15 cellular contexts compared by ENCODE assay signal in genomic region chr9:87547665-87548064, GRCh38. TPM values are rescaled to one million over a fixed set of nuclear protein-coding genes. Genes with fewer than 3 reads are reported as not detected.
DNase-seq lines count a peak whose midpoint lies in the region; ATAC-seq and TF ChIP-seq lines count a peak whose summit lies in the region.
"Had no signal": no experiment of that assay in that cellular context is flagged by ENCODE, and none has a peak within 500 bp of the region (broad histone marks: within the 10 kb centered on the region; RNA-seq: fewer than 3 reads in every experiment).

No MANE protein-coding gene starts in this region.

- 55 to 89% methylated on average over 6 of the region's 6 CpGs for WGBS in sigmoid colon, 2 donors

- peak overlapping the region in 3 of 5 experiments; percentile 10 to 11 (median 10) for H3K27ac Mint-ChIP-seq in brain
- H3K27ac Mint-ChIP-seq: activated naive CD8-positive, alpha-beta T cell treated with anti-CD3 and anti-CD28 coated beads for 36 hours; naive B cell had no signal

- no peak overlapping the region for H3K4me3 Mint-ChIP-seq in brain
- H3K4me3 Mint-ChIP-seq: activated naive CD8-positive, alpha-beta T cell treated with anti-CD3 and anti-CD28 coated beads for 36 hours; naive B cell had no signal

- DNase-seq in NCI-H226 (peak; percentile 62), kidney tubule cell (ENCODE audit: low spot score) (peak; percentile 90), sigmoid colon (no peak), NCI-H2196 treated with DMSO at 0.1 percent for 48 hours (lab: John Stamatoyannopoulos, UW; ENCODE audit: unreplicated experiment) (no peak)
- DNase-seq in activated naive CD4-positive, alpha-beta T cell treated with Interleukin-2 at 50 U/mL for 16 hours = no peak
- DNase-seq: activated CD8-positive, alpha-beta memory T cell treated with anti-CD3 and anti-CD28 coated beads, Interleukin-2, amount 50 U/mL, for 48 hours; activated naive CD8-positive, alpha-beta T cell treated with anti-CD3 and anti-CD28 coated beads for 36 hours; C1 segment of cervical spinal cord; naive B cell; NCI-H2029 had no signal

- intact Hi-C loops in sigmoid colon (cut with DNase I) = no loop called here

- no peaks in the 10 kb centered on the region for H3K36me3 ChIP-seq in sigmoid colon

- peak overlapping the region; percentile 14 to 81 (median 64) for H3K27ac ChIP-seq in sigmoid colon
- H3K27ac ChIP-seq: coronary artery had no signal

- H3K4me3 ChIP-seq in sigmoid colon = no peak overlapping the region
- H3K4me3 ChIP-seq: coronary artery had no signal

- H3K9me3 ChIP-seq in sigmoid colon = no peaks in the 10 kb centered on the region

- H3K27me3 Mint-ChIP-seq in brain = no peaks in the 10 kb centered on the region

- H3K4me1 Mint-ChIP-seq in brain = peaks cover 34% of the 10 kb centered on the region
- H3K4me1 Mint-ChIP-seq: activated naive CD8-positive, alpha-beta T cell treated with anti-CD3 and anti-CD28 coated beads for 36 hours; naive B cell had no signal

- H3K9me3 Mint-ChIP-seq in brain = peaks cover 0 to 7% (median 3%) of the 10 kb centered on the region in 5 experiments
- H3K9me3 Mint-ChIP-seq: activated naive CD8-positive, alpha-beta T cell treated with anti-CD3 and anti-CD28 coated beads for 36 hours had no signal

- no peaks in the 10 kb centered on the region for H3K27me3 ChIP-seq in sigmoid colon

- TF ChIP-seq CTCF in brain (conservative IDR thresholded peaks at IDR 0.05) (no peak), sigmoid colon (IDR thresholded peaks at IDR 0.05) (no peak)

- ATAC-seq in HG02973 (IDR thresholded peaks at IDR 0.05; ENCODE audit: unreplicated experiment) (no peak), HG03097 (IDR thresholded peaks at IDR 0.05; ENCODE audit: low FRiP score, unreplicated experiment) (no peak)
- ATAC-seq: sciatic nerve had no signal

- H3K36me3 Mint-ChIP-seq in brain = peaks cover 73% of the 10 kb centered on the region
- H3K36me3 Mint-ChIP-seq: naive B cell had no signal

- no peak for TF ChIP-seq EP300 in sigmoid colon (IDR thresholded peaks at IDR 0.05)

- H3K4me1 ChIP-seq in sigmoid colon = peaks cover 0 to 64% (median 60%) of the 10 kb centered on the region in 4 donors

- TF ChIP-seq POLR2A in sigmoid colon (IDR thresholded peaks at IDR 0.05) = no peak

RNA-seq across cellular contexts. Expression of gene DAPK1, which starts 50.0 kb away (rescaled TPM):
- polyA plus RNA-seq in brain (ENCODE audit: insufficient read depth, low read depth, low replicate concordance) (2.8 TPM), sigmoid colon (1 to 10 TPM; 4.8 to 7.1 (median 5.5) TPM)
- 10 to 100 TPM; 78.1 to 92.5 (median 84.4) TPM for total RNA-seq in sigmoid colon

Comparison
In these comparisons a context has a peak if more than half of its experiments do, and no peak if none do; other contexts are left out.
1. DNase-seq: peak in NCI-H226 (single experiment) and kidney tubule cell (single experiment); none in sigmoid colon (single experiment), NCI-H2196 treated with DMSO at 0.1 percent for 48 hours (single experiment) and activated naive CD4-positive, alpha-beta T cell treated with Interleukin-2 at 50 U/mL for 16 hours (single experiment).